In genomic region chr22:20138417-20138738, GRCh38 we compare ENCODE assay signal across 22 cellular contexts. TPM values are rescaled to one million over a fixed set of nuclear protein-coding genes. Genes with fewer than 3 reads are reported as not detected.
A peak's percentile ranks its signal among the peaks of the same experiment; 100 is the strongest.
DNase-seq lines count a peak whose midpoint lies in the region; ATAC-seq, FAIRE-seq and TF ChIP-seq lines count a peak whose summit lies in the region.
"Had no signal": no experiment of that assay in that cellular context is flagged by ENCODE, and none has a peak within 500 bp of the region (broad histone marks: within the 10 kb centered on the region; RNA-seq: fewer than 3 reads in every experiment).

No MANE protein-coding gene starts in this region.

- no peaks in the 10 kb centered on the region for H3K4me1 ChIP-seq in H9 (ENCODE audit: insufficient read depth, low read length)
- H3K4me1 ChIP-seq in astrocyte (ENCODE audit: insufficient read depth, low read length) = peaks cover 27% of the 10 kb centered on the region
- peaks cover 32% of the 10 kb centered on the region for H3K4me1 ChIP-seq in cardiac muscle cell (ENCODE audit: low read depth)
- peaks cover 10% of the 10 kb centered on the region for H3K4me1 ChIP-seq in rectal smooth muscle tissue (ENCODE audit: control insufficient read depth, insufficient read depth, low read length)
- H3K4me1 ChIP-seq: pancreas had no signal

- H2AFZ ChIP-seq in H9 (ENCODE audit: low read length) (no peak overlapping the region), astrocyte (ENCODE audit: low read depth, low read length) (no peak overlapping the region)

- no peak overlapping the region for H2BK12ac ChIP-seq in H9 (ENCODE audit: insufficient read length, low read depth, low read length)

- no peak overlapping the region for H2BK120ac ChIP-seq in H9 (ENCODE audit: low read depth, low read length, poor library complexity, severe bottlenecking)

- peaks cover 0 to 2% of the 10 kb centered on the region in 2 experiments; a peak in 1 of 4 replicates for H3K4me1 Mint-ChIP-seq in H9
- peaks cover 23% of the 10 kb centered on the region for H3K4me1 Mint-ChIP-seq in astrocyte (ENCODE audit: low read depth, unreplicated experiment)

- H3K9ac ChIP-seq in H9 (ENCODE audit: extremely low read depth, insufficient read length, low read length) = no peak overlapping the region
- peak overlapping the region; percentile 10 for H3K9ac ChIP-seq in astrocyte (ENCODE audit: low read length)
- no peak overlapping the region for H3K9ac ChIP-seq in rectal smooth muscle tissue (ENCODE audit: low read length)

- no peaks in the 10 kb centered on the region for H3K9me3 Mint-ChIP-seq in H9
- H3K9me3 Mint-ChIP-seq in astrocyte (ENCODE audit: unreplicated experiment) = no peaks in the 10 kb centered on the region
- H3K9me3 Mint-ChIP-seq: dendritic cell treated with granulocyte-macrophage colony-stimulating factor and Interleukin-4, amounts not matched to agents 40 ng/mL and 50 ng/mL, for 4 days; naive thymus-derived CD4-positive, alpha-beta T cell had no signal

- DNase-seq in H9 = no peak
- DNase-seq in astrocyte (ENCODE audit: low read depth) = no peak
- no peak for DNase-seq in cardiac muscle cell (ENCODE audit: low read depth in 1 of 2, low spot score in 1 of 2)
- no peak for DNase-seq in cerebellum (ENCODE audit: low spot score)
- DNase-seq in stimulated activated CD8-positive, alpha-beta memory T cell treated with anti-CD3 and anti-CD28 coated beads, Interleukin-4, amount 100 ng/mL, for 48 hours = no peak
- DNase-seq: activated CD4-positive, alpha-beta T cell treated with anti-CD3 and anti-CD28 coated beads for 1 hour; body of pancreas; mesenchymal stem cell; naive thymus-derived CD4-positive, alpha-beta T cell; NCI-H1417 treated with DMSO at 0.1 percent for 48 hours; NCI-H2171; NCI-H526 treated with DMSO at 0.1 percent for 48 hours; stimulated activated CD4-positive, alpha-beta T cell treated with anti-CD3 and anti-CD28 coated beads, Interleukin-1b, Interleukin-23, amount 100 ng/mL, for 48 hours; stimulated activated naive CD4-positive, alpha-beta T cell treated with Interleukin-2 at 50 U/mL for 16 hours; tibial artery had no signal

- no peak overlapping the region for H3K18ac ChIP-seq in H9 (ENCODE audit: insufficient read length, low read depth, low read length)

- H2BK5ac ChIP-seq in H9 (ENCODE audit: insufficient read length, low read length) = no peak overlapping the region

- H4K5ac ChIP-seq in H9 (ENCODE audit: insufficient read length, low read depth, low read length) = no peak overlapping the region

- H3K79me2 ChIP-seq in H9 (ENCODE audit: insufficient read depth, low read length) (no peaks in the 10 kb centered on the region; the same call in 1 of the 2 replicates), astrocyte (ENCODE audit: insufficient read depth, low read length) (peaks cover 75% of the 10 kb centered on the region)

- H2AK5ac ChIP-seq in H9 (ENCODE audit: insufficient read length, low read length) = no peak overlapping the region

- no peak overlapping the region for H3K23ac ChIP-seq in H9 (ENCODE audit: insufficient read length, low read depth, low read length)

- H3K56ac ChIP-seq in H9 (ENCODE audit: insufficient read length, low read depth, low read length) = no peak overlapping the region

- H3T11ph ChIP-seq in H9 (ENCODE audit: low read length) = no peak overlapping the region

- H3K36me3 ChIP-seq in astrocyte (ENCODE audit: insufficient read depth, low read length) (no peaks in the 10 kb centered on the region), cardiac muscle cell (no peaks in the 10 kb centered on the region), rectal smooth muscle tissue (ENCODE audit: control insufficient read depth, insufficient read depth, low read length) (peaks cover 6% of the 10 kb centered on the region)
- H3K36me3 ChIP-seq: pancreas had no signal

- H3K14ac ChIP-seq in H9 (ENCODE audit: insufficient read depth, low read length) = no peak overlapping the region

- H3K27ac Mint-ChIP-seq in H9 (peak overlapping the region in 2 of 3 experiments; percentile 18 to 44; a peak in 1 of 7 replicates), astrocyte (ENCODE audit: unreplicated experiment) (no peak overlapping the region)
- H3K27ac Mint-ChIP-seq: activated naive CD8-positive, alpha-beta T cell; dendritic cell treated with granulocyte-macrophage colony-stimulating factor and Interleukin-4, amounts not matched to agents 40 ng/mL and 50 ng/mL, for 4 days had no signal

- H3K27ac ChIP-seq in H9 (ENCODE audit: insufficient read length, low read depth, low read length) = no peak overlapping the region
- no peak overlapping the region for H3K27ac ChIP-seq in astrocyte (ENCODE audit: low read depth, low read length)
- H3K27ac ChIP-seq in cardiac muscle cell = peak overlapping the region; percentile 85
- H3K27ac ChIP-seq in rectal smooth muscle tissue (ENCODE audit: low read depth, low read length) = peak overlapping the region; percentile 16
- H3K27ac ChIP-seq: body of pancreas, pancreas had no signal

- no peak overlapping the region for H2BK20ac ChIP-seq in H9 (ENCODE audit: low read depth, low read length, poor library complexity, severe bottlenecking)

- no peaks in the 10 kb centered on the region for H3K79me1 ChIP-seq in H9 (ENCODE audit: insufficient read depth, low read depth, low read length, poor library complexity, severe bottlenecking)

- no peaks in the 10 kb centered on the region for H3K27me3 ChIP-seq in H9 (ENCODE audit: insufficient read depth, low read length)
- H3K27me3 ChIP-seq in astrocyte (ENCODE audit: insufficient read depth, low read length) = no peaks in the 10 kb centered on the region
- no peaks in the 10 kb centered on the region for H3K27me3 ChIP-seq in cardiac muscle cell
- no peaks in the 10 kb centered on the region for H3K27me3 ChIP-seq in rectal smooth muscle tissue (ENCODE audit: control insufficient read depth, insufficient read depth, low read length)
- H3K27me3 ChIP-seq: body of pancreas, pancreas, tibial artery had no signal

- H3K36me3 Mint-ChIP-seq in H9 (ENCODE audit: insufficient read depth in 1 of 3, low read depth in 3 of 3) (no peaks in the 10 kb centered on the region; a peak in 2 of 7 replicates), astrocyte (ENCODE audit: low read depth, unreplicated experiment) (peaks cover 10% of the 10 kb centered on the region)
- H3K36me3 Mint-ChIP-seq: activated naive CD8-positive, alpha-beta T cell had no signal

- no peak for ATAC-seq in HG03432 (IDR thresholded peaks at IDR 0.05; ENCODE audit: unreplicated experiment)
- ATAC-seq in GM21367 (IDR thresholded peaks at IDR 0.05; ENCODE audit: unreplicated experiment) = no peak
- ATAC-seq: body of pancreas; naive thymus-derived CD4-positive, alpha-beta T cell; pancreas had no signal

- whole genome bisulfite sequencing in H9 (ENCODE audit: extremely low coverage, insufficient read length, low lambda C conversion rate) = no CpG with 5 or more reads among the region's 4 CpGs

- H3K4me3 Mint-ChIP-seq in H9 (no peak overlapping the region), astrocyte (ENCODE audit: unreplicated experiment) (no peak overlapping the region)
- H3K4me3 Mint-ChIP-seq: activated naive CD8-positive, alpha-beta T cell; dendritic cell treated with granulocyte-macrophage colony-stimulating factor and Interleukin-4, amounts not matched to agents 40 ng/mL and 50 ng/mL, for 4 days had no signal

- no peak overlapping the region for H4K91ac ChIP-seq in H9 (ENCODE audit: insufficient read length, low read depth, low read length)

- H2BK15ac ChIP-seq in H9 (ENCODE audit: low read depth, low read length) = no peak overlapping the region

- no peak overlapping the region for H4K8ac ChIP-seq in H9 (replicated peaks; ENCODE audit: insufficient read length, low read depth, low read length)

- H3K4me3 ChIP-seq in astrocyte (ENCODE audit: insufficient read depth, low read depth, low read length) (no peak overlapping the region), cardiac muscle cell (no peak overlapping the region), rectal smooth muscle tissue (ENCODE audit: low read length) (no peak overlapping the region)
- H3K4me3 ChIP-seq: body of pancreas, pancreas had no signal

- H3K9me3 ChIP-seq in H9 (ENCODE audit: control insufficient read depth, low read depth, low read length) (no peaks in the 10 kb centered on the region), astrocyte (ENCODE audit: insufficient read depth, low read depth, low read length) (no peaks in the 10 kb centered on the region), cardiac muscle cell (ENCODE audit: low read depth) (no peaks in the 10 kb centered on the region)
- H3K9me3 ChIP-seq: body of pancreas, pancreas, tibial artery had no signal

- H3K23me2 ChIP-seq in H9 (ENCODE audit: insufficient read length, low read depth, low read length, poor library complexity, severe bottlenecking) = no peaks in the 10 kb centered on the region

- no peaks in the 10 kb centered on the region for H3K27me3 Mint-ChIP-seq in H9 (ENCODE audit: low read depth)
- H3K27me3 Mint-ChIP-seq in astrocyte (ENCODE audit: low read depth, unreplicated experiment) = no peaks in the 10 kb centered on the region
- H3K27me3 Mint-ChIP-seq: activated naive CD8-positive, alpha-beta T cell; dendritic cell treated with granulocyte-macrophage colony-stimulating factor and Interleukin-4, amounts not matched to agents 40 ng/mL and 50 ng/mL, for 4 days; naive thymus-derived CD4-positive, alpha-beta T cell had no signal

- no peak for FAIRE-seq in astrocyte (lab: Jason Lieb, UNC)
- FAIRE-seq: pancreas had no signal

- TF ChIP-seq CTCF in H9 (conservative IDR thresholded peaks at IDR 0.05) = no peak
- no peak for TF ChIP-seq CTCF in astrocyte (IDR thresholded peaks at IDR 0.05; ENCODE audit: insufficient read depth, low read depth, low read length)
- TF ChIP-seq CTCF in cardiac muscle cell (IDR thresholded peaks at IDR 0.05; ENCODE audit: low read depth, low read length) = no peak

- H3K4ac ChIP-seq in H9 (ENCODE audit: low read depth, low read length) = no peak overlapping the region

- no peak overlapping the region for H3K4me2 ChIP-seq in H9 (ENCODE audit: insufficient read depth, insufficient read length, low read length)
- H3K4me2 ChIP-seq in astrocyte (ENCODE audit: low read length) = peak overlapping the region; percentile 11

- H4K20me1 ChIP-seq in H9 (ENCODE audit: control insufficient read depth, insufficient read depth, insufficient read length) (peaks cover 3% of the 10 kb centered on the region), astrocyte (ENCODE audit: insufficient read depth, low read length) (peaks cover 71% of the 10 kb centered on the region)

RNA-seq across cellular contexts. Expression of gene ZDHHC8, which starts 6.8 kb away (rescaled TPM):
- total RNA-seq in H9 (2021) (47.3 and 51.7 TPM in 2 replicates), astrocyte (88.3 and 93.7 TPM in 2 replicates), cardiac muscle cell (30.3 and 35.8 TPM in 2 replicates), cerebellum (7.7 TPM)
- 43.8 and 53.4 TPM in 2 replicates for polyA plus RNA-seq in cardiac muscle cell

RNA-seq across cellular contexts. Expression of gene CCDC188, which starts 12.5 kb away (rescaled TPM):
- total RNA-seq in H9 (2021) (not detected in 2 replicates), astrocyte (not detected in 2 replicates), cardiac muscle cell (not detected in 2 replicates), cerebellum (1.4 TPM)
- polyA plus RNA-seq in cardiac muscle cell = not detected in 2 replicates
- total RNA-seq: activated CD8-positive, alpha-beta memory T cell treated with anti-CD3 and anti-CD28 coated beads for 36 hours; body of pancreas; naive thymus-derived CD4-positive, alpha-beta T cell had no signal
- polyA plus RNA-seq: naive thymus-derived CD4-positive, alpha-beta T cell had no signal

RNA-seq across cellular contexts. Expression of gene TRMT2A, which starts 21.4 kb away (rescaled TPM):
- total RNA-seq in H9 (2021) (58.2 and 65.0 TPM in 2 replicates), astrocyte (32.9 and 35.1 TPM in 2 replicates), cardiac muscle cell (55.7 and 71.9 TPM in 2 replicates), cerebellum (33.6 TPM)
- 76.5 and 77.7 TPM in 2 replicates for polyA plus RNA-seq in cardiac muscle cell

RNA-seq across cellular contexts. Expression of gene RANBP1, which starts 22.5 kb away (rescaled TPM):
- total RNA-seq in H9 (2021) = 522 and 531 TPM in 2 replicates
- total RNA-seq in astrocyte = 149 and 164 TPM in 2 replicates
- 252 and 373 TPM in 2 replicates for total RNA-seq in cardiac muscle cell
- polyA plus RNA-seq in cardiac muscle cell = 222 and 271 TPM in 2 replicates
- 90.7 TPM for total RNA-seq in cerebellum

RNA-seq across cellular contexts. Expression of gene DGCR8, which starts 58.3 kb away (rescaled TPM):
- 71.2 and 74.5 TPM in 2 replicates for total RNA-seq in H9 (2021)
- 28.1 and 29.0 TPM in 2 replicates for total RNA-seq in astrocyte
- 23.8 and 34.2 TPM in 2 replicates for total RNA-seq in cardiac muscle cell
- 8.1 and 15.1 TPM in 2 replicates for polyA plus RNA-seq in cardiac muscle cell
- 45.4 TPM for total RNA-seq in cerebellum

Comparison
In these comparisons a context has a peak if more than half of its experiments do, and no peak if none do; other contexts are left out.
1. H3K27ac ChIP-seq: peak in cardiac muscle cell (single experiment) and rectal smooth muscle tissue (single experiment); none in H9 (single experiment) and astrocyte (single experiment).